ENCODE assay signal across 27 cellular contexts in the genomic region with DNA sequence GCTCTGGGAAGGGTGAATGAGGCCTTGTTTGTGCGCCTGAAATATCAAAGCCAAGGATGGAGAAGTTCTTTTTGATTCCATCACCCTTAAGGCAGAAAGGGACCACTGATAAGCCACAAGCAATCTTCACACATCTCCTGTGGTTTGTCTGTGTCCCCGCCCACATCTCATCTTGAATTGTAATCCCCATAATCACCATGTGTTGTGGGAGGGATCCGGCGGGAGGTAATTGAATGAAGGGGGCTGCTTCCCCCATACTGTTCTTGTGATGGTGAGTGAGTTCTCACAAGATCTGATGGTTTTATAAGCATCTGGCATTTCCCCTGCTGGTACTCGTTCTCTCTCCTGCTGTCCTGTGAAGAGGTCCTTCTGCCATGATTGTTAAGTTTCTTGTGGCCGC.
"Had no signal": no experiment of that assay in that cellular context is flagged by ENCODE, and none has a peak within 500 bp of the region (broad histone marks: within the 10 kb centered on the region; RNA-seq: fewer than 3 reads in every experiment).

No MANE protein-coding gene starts in this region.

- DNase-seq: activated B cell treated with CpG ODN at 0.5 μM for 24 hours; activated CD4-positive, alpha-beta memory T cell treated with anti-CD3 and anti-CD28 coated beads for 36 hours; activated CD4-positive, alpha-beta T cell treated with anti-CD3 and anti-CD28 coated beads, Interleukin-2, amount 10 ng/mL, durations not matched to agents 7 days and 5 days; activated CD8-positive, alpha-beta memory T cell treated with anti-CD3 and anti-CD28 coated beads for 24 hours; activated effector memory CD4-positive, alpha-beta T cell treated with anti-CD3 and anti-CD28 coated beads, Interleukin-2, amount 50 U/mL, for 16 hours; activated naive CD4-positive, alpha-beta T cell treated with Interleukin-2 at 50 U/mL for 16 hours; activated naive CD8-positive, alpha-beta T cell treated with anti-CD3 and anti-CD28 coated beads, Interleukin-2, amount 50 U/mL, for 24 hours; activated T-cell treated with anti-CD3 and anti-CD28 coated beads, Interleukin-2, amount 50 U/mL, for 4 hours; amniotic stem cell; Karpas-422; MM.1S; NCI-H1105; NCI-H1436; NCI-H1694 treated with DMSO at 0.1 percent for 48 hours; NCI-H2029 treated with DMSO at 0.1 percent for 48 hours; NCI-H2227 treated with DMSO at 0.1 percent for 48 hours; NCI-H446 treated with DMSO at 0.1 percent for 48 hours; NCI-H526 treated with DMSO at 0.1 percent for 48 hours; Peyer's patch; Right ventricle myocardium superior; T-helper 17 cell; T-helper 9 cell had no signal

- H3K27me3 ChIP-seq: ascending aorta, Peyer's patch, SJSA1 had no signal

- H3K9me3 ChIP-seq: ascending aorta, Peyer's patch, SJSA1 had no signal

- H3K27me3 Mint-ChIP-seq: activated naive CD8-positive, alpha-beta T cell treated with anti-CD3 and anti-CD28 coated beads, Interleukin-2, amount 50 U/mL, for 24 hours had no signal

- H3K4me1 ChIP-seq: ascending aorta, Peyer's patch, SJSA1 had no signal

- H3K27ac ChIP-seq: ascending aorta, Peyer's patch, RWPE1, SJSA1 had no signal

- ATAC-seq: activated naive CD4-positive, alpha-beta T cell treated with anti-CD3 and anti-CD28 coated beads, Interleukin-2, amount 50 U/mL, for 72 hours; activated naive CD8-positive, alpha-beta T cell treated with anti-CD3 and anti-CD28 coated beads, Interleukin-2, amount 50 U/mL, for 24 hours; activated T-cell treated with anti-CD3 and anti-CD28 coated beads, Interleukin-2, amount 50 U/mL, for 4 hours; T-helper 17 cell had no signal

- H3K9me3 Mint-ChIP-seq: activated B cell treated with CpG ODN at 0.5 μM for 24 hours; activated CD4-positive, alpha-beta memory T cell treated with anti-CD3 and anti-CD28 coated beads for 36 hours; activated CD4-positive, alpha-beta T cell treated with anti-CD3 and anti-CD28 coated beads, Interleukin-2, amount 10 ng/mL, durations not matched to agents 7 days and 5 days; activated naive CD4-positive, alpha-beta T cell treated with anti-CD3 and anti-CD28 coated beads, Interleukin-2, amount 50 U/mL, for 72 hours; activated naive CD8-positive, alpha-beta T cell treated with anti-CD3 and anti-CD28 coated beads, Interleukin-2, amount 50 U/mL, for 24 hours; activated T-cell treated with anti-CD3 and anti-CD28 coated beads, Interleukin-2, amount 50 U/mL, for 4 hours had no signal

- H3K36me3 ChIP-seq: ascending aorta, Peyer's patch, SJSA1 had no signal

- H3K36me3 Mint-ChIP-seq: activated CD4-positive, alpha-beta memory T cell treated with anti-CD3 and anti-CD28 coated beads for 36 hours; activated naive CD4-positive, alpha-beta T cell treated with anti-CD3 and anti-CD28 coated beads, Interleukin-2, amount 50 U/mL, for 72 hours had no signal

- H3K4me1 Mint-ChIP-seq: activated B cell treated with CpG ODN at 0.5 μM for 24 hours; activated CD4-positive, alpha-beta T cell treated with anti-CD3 and anti-CD28 coated beads, Interleukin-2, amount 10 ng/mL, durations not matched to agents 7 days and 5 days; activated naive CD8-positive, alpha-beta T cell treated with anti-CD3 and anti-CD28 coated beads, Interleukin-2, amount 50 U/mL, for 24 hours had no signal

- H3K4me3 Mint-ChIP-seq: activated B cell treated with CpG ODN at 0.5 μM for 24 hours; activated CD4-positive, alpha-beta memory T cell treated with anti-CD3 and anti-CD28 coated beads for 36 hours; activated CD4-positive, alpha-beta T cell treated with anti-CD3 and anti-CD28 coated beads, Interleukin-2, amount 10 ng/mL, durations not matched to agents 7 days and 5 days; activated naive CD8-positive, alpha-beta T cell treated with anti-CD3 and anti-CD28 coated beads, Interleukin-2, amount 50 U/mL, for 24 hours; activated T-cell treated with anti-CD3 and anti-CD28 coated beads, Interleukin-2, amount 50 U/mL, for 4 hours; brain had no signal

- H3K4me3 ChIP-seq: ascending aorta, Peyer's patch, SJSA1 had no signal

- H3K27ac Mint-ChIP-seq: activated B cell treated with CpG ODN at 0.5 μM for 24 hours; activated CD4-positive, alpha-beta memory T cell treated with anti-CD3 and anti-CD28 coated beads for 36 hours; activated CD4-positive, alpha-beta T cell treated with anti-CD3 and anti-CD28 coated beads, Interleukin-2, amount 10 ng/mL, durations not matched to agents 7 days and 5 days; activated naive CD4-positive, alpha-beta T cell treated with anti-CD3 and anti-CD28 coated beads, Interleukin-2, amount 50 U/mL, for 72 hours; activated naive CD8-positive, alpha-beta T cell treated with anti-CD3 and anti-CD28 coated beads, Interleukin-2, amount 50 U/mL, for 24 hours; T-helper 17 cell had no signal
